Comparison of ENCODE assay signal across 8 cellular contexts in genomic region chr1:225652726-225653462, GRCh38. TPM values are rescaled to one million over a fixed set of nuclear protein-coding genes. Genes with fewer than 3 reads are reported as not detected.
DNase-seq lines count a peak whose midpoint lies in the region; ATAC-seq and TF ChIP-seq lines count a peak whose summit lies in the region.

Gene ENAH (minus strand): TSS chr1:225653123. CDS start chr1:225652690, 433 bp downstream.

- no peaks in the 10 kb centered on the region for H3K9me3 Mint-ChIP-seq in naive B cell

- H3K27ac ChIP-seq in HL-60 (replicated peaks): no peak within 1 kb of the TSS

- peaks cover 12 to 31% (median 24%) of the 10 kb centered on the region in 3 donors for H3K4me1 Mint-ChIP-seq in naive B cell

- H3K27ac Mint-ChIP-seq in naive B cell: peak within 1 kb of the TSS; percentile 66 to 97 (median 90)

- ATAC-seq in naive B cell (ENCODE audit: low read depth in 2 of 2): peak; percentile 63 to 65

- peaks cover 52% of the 10 kb centered on the region for H3K27me3 ChIP-seq in HL-60 (ENCODE audit: insufficient read depth, poor library complexity, severe bottlenecking)

- peaks cover 0 to 10% of the 10 kb centered on the region in 2 donors for H3K36me3 Mint-ChIP-seq in naive B cell

- DNase-seq in SIG-M5 treated with dmso at 0.1 percent for 504 hours (lab: John Stamatoyannopoulos, UW; ENCODE audit: unreplicated experiment) (peak; percentile 64), SIG-M5 (lab: John Stamatoyannopoulos, UW) (no peak), HL-60 (ENCODE audit: low read depth in 1 of 2, low spot score in 1 of 2) (peak; percentile 25 to 47), NOMO-1 treated with dmso at 0.1 percent for 144 hours (lab: John Stamatoyannopoulos, UW; ENCODE audit: unreplicated experiment) (peak; percentile 11), fibroblast of the aortic adventitia (ENCODE audit: low read depth) (peak; percentile 72), naive B cell (peak; percentile 48), superior temporal gyrus (ENCODE audit: extremely low spot score) (peak; percentile 79)
- DNase-seq in activated effector memory CD4-positive, alpha-beta T cell treated with Interleukin-2 at 50 U/mL for 16 hours: peak; percentile 10

- TF ChIP-seq CTCF in HL-60 (IDR thresholded peaks at IDR 0.05; ENCODE audit: insufficient read depth, low read length): no peak
- TF ChIP-seq CTCF in fibroblast of the aortic adventitia (IDR thresholded peaks at IDR 0.05; ENCODE audit: insufficient read depth, low read length): no peak

- no peaks in the 10 kb centered on the region for H3K27me3 Mint-ChIP-seq in naive B cell

- H3K4me3 Mint-ChIP-seq in naive B cell: peak within 1 kb of the TSS; percentile 88 to 99 (median 97)

- peak within 1 kb of the TSS; percentile 82 for H3K4me3 ChIP-seq in HL-60 (replicated peaks; ENCODE audit: insufficient read depth, low read length)
- H3K4me3 ChIP-seq in fibroblast of the aortic adventitia (ENCODE audit: low read depth, low read length): peak within 1 kb of the TSS; percentile 83

RNA-seq across cellular contexts. Expression of gene ENAH, which starts in this region (rescaled TPM):
- 131 and 148 TPM in 2 replicates for total RNA-seq in fibroblast of the aortic adventitia (ENCODE audit: low replicate concordance)
- 1 to 10 TPM in 4 of 6 donors, under 1 TPM in 2; 0.23 to 3.6 (median 2.0) TPM for polyA plus RNA-seq in naive B cell (ENCODE audit: low read depth in 6 of 6)
